ENCODE assay signal across 16 cellular contexts in genomic region chr4:9230249-9230648, GRCh38. TPM values are rescaled to one million over a fixed set of nuclear protein-coding genes. Genes with fewer than 3 reads are reported as not detected.
"Had no signal": no experiment of that assay in that cellular context is flagged by ENCODE, and none has a peak within 500 bp of the region (broad histone marks: within the 10 kb centered on the region; RNA-seq: fewer than 3 reads in every experiment).

No MANE protein-coding gene starts in this region.

RNA-seq across cellular contexts. Expression of gene USP17L15, which starts 3.9 kb away (rescaled TPM):
- total RNA-seq: cerebellum; esophagus mucosa; fibroblast of lung; frontal cortex; glomerular endothelial cell; heart left ventricle; kidney epithelial cell; left colon; liver; lung microvascular endothelial cell; naive thymus-derived CD4-positive, alpha-beta T cell; ovary; temporal lobe; urinary bladder had no signal
- polyA plus RNA-seq: fibroblast of lung; heart left ventricle; liver; naive thymus-derived CD4-positive, alpha-beta T cell; neural cell; ovary; urinary bladder had no signal

RNA-seq across cellular contexts. Expression of gene USP17L13, which starts 5.6 kb away (rescaled TPM):
- total RNA-seq: cerebellum; esophagus mucosa; fibroblast of lung; frontal cortex; glomerular endothelial cell; heart left ventricle; kidney epithelial cell; left colon; liver; lung microvascular endothelial cell; naive thymus-derived CD4-positive, alpha-beta T cell; ovary; posterior vena cava; temporal lobe; urinary bladder had no signal
- polyA plus RNA-seq: fibroblast of lung; heart left ventricle; liver; naive thymus-derived CD4-positive, alpha-beta T cell; neural cell; ovary; urinary bladder had no signal

RNA-seq across cellular contexts. Expression of gene USP17L12, which starts 10.3 kb away (rescaled TPM):
- total RNA-seq: cerebellum; esophagus mucosa; fibroblast of lung; frontal cortex; glomerular endothelial cell; heart left ventricle; kidney epithelial cell; left colon; liver; lung microvascular endothelial cell; naive thymus-derived CD4-positive, alpha-beta T cell; ovary; posterior vena cava; temporal lobe; urinary bladder had no signal
- polyA plus RNA-seq: fibroblast of lung; heart left ventricle; liver; naive thymus-derived CD4-positive, alpha-beta T cell; neural cell; ovary; urinary bladder had no signal

RNA-seq across cellular contexts. Expression of gene USP17L17, which starts 13.4 kb away (rescaled TPM):
- total RNA-seq: cerebellum; esophagus mucosa; fibroblast of lung; frontal cortex; glomerular endothelial cell; heart left ventricle; kidney epithelial cell; left colon; liver; lung microvascular endothelial cell; naive thymus-derived CD4-positive, alpha-beta T cell; posterior vena cava; temporal lobe; urinary bladder had no signal
- polyA plus RNA-seq: fibroblast of lung; heart left ventricle; liver; naive thymus-derived CD4-positive, alpha-beta T cell; neural cell; ovary; urinary bladder had no signal

RNA-seq across cellular contexts. Expression of gene USP17L11, which starts 15.0 kb away (rescaled TPM):
- total RNA-seq: cerebellum; esophagus mucosa; fibroblast of lung; frontal cortex; glomerular endothelial cell; heart left ventricle; kidney epithelial cell; left colon; liver; lung microvascular endothelial cell; naive thymus-derived CD4-positive, alpha-beta T cell; posterior vena cava; temporal lobe; urinary bladder had no signal
- polyA plus RNA-seq: fibroblast of lung; heart left ventricle; liver; naive thymus-derived CD4-positive, alpha-beta T cell; neural cell; ovary; urinary bladder had no signal
